Comparison of ENCODE assay signal across 16 cellular contexts in the genomic region with DNA sequence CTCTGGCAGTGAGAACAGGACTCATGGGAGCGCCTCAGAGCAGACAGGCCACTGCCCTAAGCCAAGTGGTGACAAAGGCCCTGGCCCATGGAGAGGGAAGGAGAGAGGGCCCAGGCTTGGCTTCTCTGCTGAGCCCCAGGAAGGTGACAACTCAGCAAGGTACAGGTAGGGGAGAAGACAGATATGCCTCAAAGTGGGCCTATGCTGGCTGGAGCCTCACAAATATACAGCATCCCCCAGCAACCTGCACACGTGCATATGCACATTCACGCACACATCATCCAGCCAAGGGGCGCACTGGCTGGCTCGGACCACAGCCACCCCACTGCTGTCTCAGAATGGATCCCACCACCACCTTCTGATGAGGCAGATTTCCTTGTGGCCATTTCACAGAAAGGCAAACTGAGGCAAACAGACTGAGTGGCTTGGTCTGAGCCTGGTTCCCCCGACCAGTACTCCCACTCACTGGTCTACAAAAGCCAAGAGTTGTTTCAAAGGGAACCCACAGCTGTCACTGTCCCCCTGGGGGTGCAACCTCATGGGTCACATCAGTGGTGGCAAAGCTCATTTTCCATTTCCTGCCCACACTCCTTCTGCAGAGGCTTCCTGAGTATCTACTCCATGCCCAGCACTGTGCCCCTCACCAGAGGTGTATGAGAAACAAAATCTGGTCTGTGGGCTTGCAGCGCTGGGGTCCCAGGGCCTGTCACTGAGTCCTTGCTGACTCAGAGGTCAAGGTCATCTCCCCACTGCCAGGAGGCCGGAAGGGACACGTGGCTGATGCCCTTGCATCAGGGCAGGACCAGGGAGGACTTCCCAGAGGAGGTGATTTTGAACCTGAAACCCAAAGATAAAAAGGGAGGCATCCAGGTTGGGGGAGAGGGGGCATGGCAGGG.
DNase-seq lines count a peak whose midpoint lies in the region; ATAC-seq and TF ChIP-seq lines count a peak whose summit lies in the region.
"Had no signal": no experiment of that assay in that cellular context is flagged by ENCODE, and none has a peak within 500 bp of the region (broad histone marks: within the 10 kb centered on the region; RNA-seq: fewer than 3 reads in every experiment).

No MANE protein-coding gene starts in this region.

- no peak for ATAC-seq in activated naive CD8-positive, alpha-beta T cell treated with anti-CD3 and anti-CD28 coated beads, Interleukin-2, amount 10 ng/mL, durations not matched to agents 7 days and 5 days (ENCODE audit: low read depth)
- ATAC-seq in activated naive CD8-positive, alpha-beta T cell treated with anti-CD3 and anti-CD28 coated beads, Interleukin-2, amount 50 U/mL, for 24 hours = peak; percentile 35
- no peak for ATAC-seq in GM21723 (IDR thresholded peaks at IDR 0.05; ENCODE audit: unreplicated experiment)

- POLR2A ChIA-PET in activated naive CD8-positive, alpha-beta T cell treated with anti-CD3 and anti-CD28 coated beads, Interleukin-2, amount 10 ng/mL, durations not matched to agents 7 days and 5 days (lab: Charles Lee) = no interaction called here

- H3K27me3 Mint-ChIP-seq in activated naive CD8-positive, alpha-beta T cell treated with anti-CD3 and anti-CD28 coated beads, Interleukin-2, amount 10 ng/mL, durations not matched to agents 7 days and 5 days = peaks cover 2% of the 10 kb centered on the region
- H3K27me3 Mint-ChIP-seq in activated naive CD8-positive, alpha-beta T cell treated with anti-CD3 and anti-CD28 coated beads for 36 hours = no peaks in the 10 kb centered on the region
- H3K27me3 Mint-ChIP-seq in activated naive CD8-positive, alpha-beta T cell treated with anti-CD3 and anti-CD28 coated beads, Interleukin-2, amount 50 U/mL, for 24 hours = no peaks in the 10 kb centered on the region
- no peaks in the 10 kb centered on the region for H3K27me3 Mint-ChIP-seq in neural crest cell (ENCODE audit: low read depth)

- H3K9me3 Mint-ChIP-seq in activated naive CD8-positive, alpha-beta T cell treated with anti-CD3 and anti-CD28 coated beads, Interleukin-2, amount 10 ng/mL, durations not matched to agents 7 days and 5 days = peaks cover 6% of the 10 kb centered on the region
- peaks cover 6% of the 10 kb centered on the region for H3K9me3 Mint-ChIP-seq in activated naive CD8-positive, alpha-beta T cell treated with anti-CD3 and anti-CD28 coated beads for 36 hours
- H3K9me3 Mint-ChIP-seq in activated naive CD8-positive, alpha-beta T cell treated with anti-CD3 and anti-CD28 coated beads, Interleukin-2, amount 50 U/mL, for 24 hours = peaks cover 7% of the 10 kb centered on the region
- peaks cover 12% of the 10 kb centered on the region for H3K9me3 Mint-ChIP-seq in neural crest cell

- no peak for TF ChIP-seq CTCF in neural crest cell (conservative IDR thresholded peaks at IDR 0.05)

- H3K9me3 ChIP-seq in HAP-1 = no peaks in the 10 kb centered on the region

- no peaks in the 10 kb centered on the region for H3K27me3 ChIP-seq in HAP-1 (ENCODE audit: low read depth)

- H3K27ac Mint-ChIP-seq in activated naive CD8-positive, alpha-beta T cell treated with anti-CD3 and anti-CD28 coated beads, Interleukin-2, amount 10 ng/mL, durations not matched to agents 7 days and 5 days = no peak overlapping the region
- no peak overlapping the region for H3K27ac Mint-ChIP-seq in activated naive CD8-positive, alpha-beta T cell treated with anti-CD3 and anti-CD28 coated beads for 36 hours
- no peak overlapping the region for H3K27ac Mint-ChIP-seq in activated naive CD8-positive, alpha-beta T cell treated with anti-CD3 and anti-CD28 coated beads, Interleukin-2, amount 50 U/mL, for 24 hours
- peak overlapping the region; percentile 35 for H3K27ac Mint-ChIP-seq in neural crest cell (ENCODE audit: unreplicated experiment)

- peak; percentile 23 for DNase-seq in activated naive CD8-positive, alpha-beta T cell treated with anti-CD3 and anti-CD28 coated beads, Interleukin-2, amount 10 ng/mL, durations not matched to agents 7 days and 5 days
- DNase-seq in activated naive CD8-positive, alpha-beta T cell treated with anti-CD3 and anti-CD28 coated beads for 36 hours = no peak
- no peak for DNase-seq in activated naive CD8-positive, alpha-beta T cell treated with anti-CD3 and anti-CD28 coated beads, Interleukin-2, amount 50 U/mL, for 24 hours
- DNase-seq in neural crest cell (ENCODE audit: low read depth, low spot score) (no peak), HAP-1 (ENCODE audit: low spot score in 2 of 2) (no peak), AG08396 (ENCODE audit: low spot score) (no peak)
- no peak for DNase-seq in activated effector memory CD4-positive, alpha-beta T cell treated with Interleukin-2 at 50 U/mL for 16 hours
- DNase-seq: C1 segment of cervical spinal cord, DMS 273 treated with DMSO at 0.1 percent for 48 hours, H7, IMR-90, NCI-H187 treated with DMSO at 0.1 percent for 48 hours, NCI-H345, NCI-H526 treated with DMSO at 0.1 percent for 48 hours, Right ventricle myocardium superior had no signal

- H3K4me1 ChIP-seq in HAP-1 = no peaks in the 10 kb centered on the region

- peaks cover 8% of the 10 kb centered on the region for H3K4me1 Mint-ChIP-seq in activated naive CD8-positive, alpha-beta T cell treated with anti-CD3 and anti-CD28 coated beads, Interleukin-2, amount 10 ng/mL, durations not matched to agents 7 days and 5 days
- H3K4me1 Mint-ChIP-seq in activated naive CD8-positive, alpha-beta T cell treated with anti-CD3 and anti-CD28 coated beads for 36 hours = peaks cover 2% of the 10 kb centered on the region
- peaks cover 3% of the 10 kb centered on the region for H3K4me1 Mint-ChIP-seq in activated naive CD8-positive, alpha-beta T cell treated with anti-CD3 and anti-CD28 coated beads, Interleukin-2, amount 50 U/mL, for 24 hours
- H3K4me1 Mint-ChIP-seq in neural crest cell = no peaks in the 10 kb centered on the region

- H3K36me3 Mint-ChIP-seq in activated naive CD8-positive, alpha-beta T cell treated with anti-CD3 and anti-CD28 coated beads, Interleukin-2, amount 10 ng/mL, durations not matched to agents 7 days and 5 days = peaks cover 7% of the 10 kb centered on the region
- H3K36me3 Mint-ChIP-seq in activated naive CD8-positive, alpha-beta T cell treated with anti-CD3 and anti-CD28 coated beads for 36 hours = no peaks in the 10 kb centered on the region
- no peaks in the 10 kb centered on the region for H3K36me3 Mint-ChIP-seq in activated naive CD8-positive, alpha-beta T cell treated with anti-CD3 and anti-CD28 coated beads, Interleukin-2, amount 50 U/mL, for 24 hours (ENCODE audit: low read depth)
- H3K36me3 Mint-ChIP-seq in neural crest cell (ENCODE audit: low read depth) = peaks cover 2% of the 10 kb centered on the region

- no peaks in the 10 kb centered on the region for H3K36me3 ChIP-seq in HAP-1 (replicated peaks)

- in situ Hi-C loops in HAP-1 (cut with MboI; ENCODE audit: low sequenced_read_pairs) = loop anchor here (25.0 kb wide), 1 partner anchor 1247 kb away; no protein-coding TSS in a partner anchor

- no peak overlapping the region for H3K4me3 ChIP-seq in HAP-1

- H3K4me3 Mint-ChIP-seq in activated naive CD8-positive, alpha-beta T cell treated with anti-CD3 and anti-CD28 coated beads, Interleukin-2, amount 10 ng/mL, durations not matched to agents 7 days and 5 days = peak overlapping the region; percentile 9
- H3K4me3 Mint-ChIP-seq in activated naive CD8-positive, alpha-beta T cell treated with anti-CD3 and anti-CD28 coated beads for 36 hours = no peak overlapping the region
- H3K4me3 Mint-ChIP-seq in activated naive CD8-positive, alpha-beta T cell treated with anti-CD3 and anti-CD28 coated beads, Interleukin-2, amount 50 U/mL, for 24 hours = no peak overlapping the region
- H3K4me3 Mint-ChIP-seq in neural crest cell = no peak overlapping the region
